ENCODE assay signal across 8 cellular contexts in the genomic region with DNA sequence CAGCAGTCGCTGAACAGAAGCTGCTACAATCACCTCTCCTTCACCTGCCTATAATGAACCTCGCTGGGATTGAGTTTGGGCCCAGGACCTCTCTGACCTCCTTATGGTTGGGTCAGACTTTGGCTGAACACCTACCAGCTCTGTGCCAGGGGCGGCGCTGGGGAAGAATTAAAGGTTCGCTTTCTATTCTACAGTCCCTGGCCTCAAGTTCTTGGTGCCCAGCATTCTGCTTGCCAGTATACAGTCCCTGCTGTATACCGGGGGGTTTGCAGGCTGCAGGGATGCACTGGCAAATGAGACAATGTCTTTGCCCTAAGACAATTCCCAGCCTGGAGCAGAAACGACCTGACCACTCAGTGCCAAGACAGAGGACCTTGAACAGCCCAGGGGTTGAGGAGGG. TPM values are rescaled to one million over a fixed set of nuclear protein-coding genes. Genes with fewer than 3 reads are reported as not detected.
DNase-seq lines count a peak whose midpoint lies in the region; ATAC-seq and TF ChIP-seq lines count a peak whose summit lies in the region.

No MANE protein-coding gene starts in this region.

- intact Hi-C loops in activated B cell treated with CpG ODN at 0.5 μM for 24 hours (cut with micrococcal nuclease): loop anchor here (2.0 to 5.0 kb wide), 3 partner anchors 33 to 53 kb away; no protein-coding TSS in a partner anchor

- no peak for TF ChIP-seq EP300 in SK-N-SH (IDR thresholded peaks at IDR 0.05; ENCODE audit: borderline replicate concordance in 1 of 2, low read depth in 1 of 2, low read length in 1 of 2)

- peak overlapping the region; percentile 78 for H3K27ac Mint-ChIP-seq in activated B cell treated with CpG ODN at 0.5 μM for 24 hours
- H3K27ac Mint-ChIP-seq in stimulated activated naive CD8-positive, alpha-beta T cell treated with anti-CD3 and anti-CD28 coated beads, Interleukin-15, amount 100 ng/mL, for 72 hours: no peak overlapping the region

- H3K4me1 ChIP-seq in SK-N-SH (ENCODE audit: control insufficient read depth in 1 of 2, insufficient read depth in 2 of 2, low read depth in 1 of 2, low read length in 1 of 2) (peaks cover 0 to 14% of the 10 kb centered on the region in 2 experiments; a peak in 1 of 4 replicates), iPS-15b (ENCODE audit: control insufficient read depth, insufficient read depth, low read length) (peaks cover 8% of the 10 kb centered on the region)

- no peak overlapping the region for H3K27ac ChIP-seq in SK-N-SH (ENCODE audit: low read depth in 2 of 2, low read length in 1 of 2)

- no peaks in the 10 kb centered on the region for H3K36me3 ChIP-seq in SK-N-SH (replicated peaks in 1 of 2; ENCODE audit: control insufficient read depth in 1 of 2, insufficient read depth in 2 of 2, low read length in 1 of 2)
- H3K36me3 ChIP-seq in iPS-15b (ENCODE audit: control insufficient read depth, insufficient read depth, low read length): no peaks in the 10 kb centered on the region

- peak overlapping the region; percentile 99 for H3K4me2 ChIP-seq in SK-N-SH

- no peak overlapping the region for H2AFZ ChIP-seq in SK-N-SH (ENCODE audit: low read depth)

- no peak for DNase-seq in SK-N-SH
- peak; percentile 18 for DNase-seq in activated B cell treated with CpG ODN at 0.5 μM for 24 hours
- peak in 1 of 2 donors; percentile 8 for DNase-seq in stimulated activated naive CD8-positive, alpha-beta T cell treated with anti-CD3 and anti-CD28 coated beads, Interleukin-15, amount 100 ng/mL, for 72 hours
- DNase-seq in NCI-H446 treated with DMSO at 0.1 percent for 48 hours (lab: John Stamatoyannopoulos, UW): no peak
- DNase-seq in NCI-H774 (lab: John Stamatoyannopoulos, UW): no peak
- DNase-seq in UCSD-AML1 (lab: John Stamatoyannopoulos, UW; ENCODE audit: unreplicated experiment): no peak

- peaks cover 43% of the 10 kb centered on the region for H3K4me1 Mint-ChIP-seq in activated B cell treated with CpG ODN at 0.5 μM for 24 hours
- H3K4me1 Mint-ChIP-seq in stimulated activated naive CD8-positive, alpha-beta T cell treated with anti-CD3 and anti-CD28 coated beads, Interleukin-15, amount 100 ng/mL, for 72 hours: peaks cover 38% of the 10 kb centered on the region

- H3K27me3 ChIP-seq in SK-N-SH (ENCODE audit: insufficient read depth) (no peaks in the 10 kb centered on the region), iPS-15b (ENCODE audit: control insufficient read depth, insufficient read depth, low read length) (peaks cover 4% of the 10 kb centered on the region)

- H4K20me1 ChIP-seq in SK-N-SH (ENCODE audit: insufficient read depth): no peaks in the 10 kb centered on the region

- no peaks in the 10 kb centered on the region for H3K79me2 ChIP-seq in SK-N-SH (ENCODE audit: insufficient read depth)

- no peaks in the 10 kb centered on the region for H3K27me3 Mint-ChIP-seq in activated B cell treated with CpG ODN at 0.5 μM for 24 hours
- H3K27me3 Mint-ChIP-seq in stimulated activated naive CD8-positive, alpha-beta T cell treated with anti-CD3 and anti-CD28 coated beads, Interleukin-15, amount 100 ng/mL, for 72 hours: no peaks in the 10 kb centered on the region

- CTCF ChIA-PET in SK-N-SH (lab: Yijun Ruan, JAX): interaction anchor here (0.6 to 2.1 kb wide), 9 partner anchors 11 to 149 kb away, joined by 3 to 9 read pairs (median 3); a partner anchor contains a TSS
- CTCF ChIA-PET in activated B cell treated with CpG ODN at 0.5 μM for 24 hours (lab: Charles Lee): interaction anchor here (0.8 to 1.7 kb wide), 5 partner anchors 65 to 177 kb away, joined by 3 to 5 read pairs (median 3); no protein-coding TSS in a partner anchor

- no peaks in the 10 kb centered on the region for H3F3A ChIP-seq in SK-N-SH (replicated peaks; ENCODE audit: insufficient read depth)

- H3K9me2 ChIP-seq in SK-N-SH: no peaks in the 10 kb centered on the region

- POLR2A ChIA-PET in SK-N-SH (lab: Yijun Ruan, JAX) (no interaction called here), activated B cell treated with CpG ODN at 0.5 μM for 24 hours (lab: Charles Lee) (interaction anchor here (0.5 to 2.0 kb wide), 22 partner anchors 9 to 996 kb away, joined by 3 to 31 read pairs (median 4); no protein-coding TSS in a partner anchor)

- H3K9ac ChIP-seq in SK-N-SH (no peak overlapping the region), iPS-15b (ENCODE audit: low read depth, low read length) (no peak overlapping the region)

- peak overlapping the region in 1 of 2 experiments; percentile 75; a peak in 3 of 4 replicates for H3K4me3 ChIP-seq in SK-N-SH (ENCODE audit: low read depth in 2 of 2, low read length in 1 of 2)
- H3K4me3 ChIP-seq in iPS-15b (ENCODE audit: low read depth, low read length): peak overlapping the region; percentile 79

- no peak for TF ChIP-seq CTCF in SK-N-SH (IDR thresholded peaks at IDR 0.05)
- no peak for TF ChIP-seq CTCF in activated B cell treated with CpG ODN at 0.5 μM for 24 hours (IDR thresholded peaks at IDR 0.05)

- H3K9me3 ChIP-seq in SK-N-SH (no peaks in the 10 kb centered on the region), iPS-15b (ENCODE audit: control insufficient read depth, insufficient read depth, low read length) (no peaks in the 10 kb centered on the region)

- TF ChIP-seq RAD21 in SK-N-SH (IDR thresholded peaks at IDR 0.05; ENCODE audit: low read length): no peak

- ATAC-seq in SK-N-SH treated with all-trans-retinoic acid at 6 μM for 48 hours (no peak), activated B cell treated with CpG ODN at 0.5 μM for 24 hours (ENCODE audit: low read depth) (no peak)
- ATAC-seq in stimulated activated naive CD8-positive, alpha-beta T cell treated with anti-CD3 and anti-CD28 coated beads, Interleukin-15, amount 100 ng/mL, for 72 hours: no peak

- WGBS in SK-N-SH (ENCODE audit: low lambda C conversion rate): 69% methylated on average over 5 of the region's 7 CpGs

- peak overlapping the region; percentile 73 for H3K4me3 Mint-ChIP-seq in activated B cell treated with CpG ODN at 0.5 μM for 24 hours
- H3K4me3 Mint-ChIP-seq in stimulated activated naive CD8-positive, alpha-beta T cell treated with anti-CD3 and anti-CD28 coated beads, Interleukin-15, amount 100 ng/mL, for 72 hours: peak overlapping the region; percentile 75 to 83

- no peaks in the 10 kb centered on the region for H3K36me3 Mint-ChIP-seq in activated B cell treated with CpG ODN at 0.5 μM for 24 hours (ENCODE audit: low read depth)

- H3K9me3 Mint-ChIP-seq in activated B cell treated with CpG ODN at 0.5 μM for 24 hours: no peaks in the 10 kb centered on the region
- no peaks in the 10 kb centered on the region for H3K9me3 Mint-ChIP-seq in stimulated activated naive CD8-positive, alpha-beta T cell treated with anti-CD3 and anti-CD28 coated beads, Interleukin-15, amount 100 ng/mL, for 72 hours

TF ChIP-seq in SK-N-SH, 30 proteins besides CTCF, POLR2A, EP300 and RAD21 (continues in another document):
- no peak for TF ChIP-seq FOSL2 (IDR thresholded peaks at IDR 0.05; ENCODE audit: borderline replicate concordance, low read depth)
- TF ChIP-seq, protein P1, sequence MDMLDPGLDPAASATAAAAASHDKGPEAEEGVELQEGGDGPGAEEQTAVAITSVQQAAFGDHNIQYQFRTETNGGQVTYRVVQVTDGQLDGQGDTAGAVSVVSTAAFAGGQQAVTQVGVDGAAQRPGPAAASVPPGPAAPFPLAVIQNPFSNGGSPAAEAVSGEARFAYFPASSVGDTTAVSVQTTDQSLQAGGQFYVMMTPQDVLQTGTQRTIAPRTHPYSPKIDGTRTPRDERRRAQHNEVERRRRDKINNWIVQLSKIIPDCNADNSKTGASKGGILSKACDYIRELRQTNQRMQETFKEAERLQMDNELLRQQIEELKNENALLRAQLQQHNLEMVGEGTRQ (IDR thresholded peaks at IDR 0.05; ENCODE audit: borderline replicate concordance, low read depth, low read length): no peak
- TF ChIP-seq TAF1 (IDR thresholded peaks at IDR 0.05; ENCODE audit: borderline replicate concordance, low read depth, low read length): no peak
- TF ChIP-seq SMC3 (IDR thresholded peaks at IDR 0.05; ENCODE audit: low read depth, low read length): no peak

TF ChIP-seq in SK-N-SH treated with all-trans-retinoic acid at 6 μM for 48 hours, 23 proteins besides CTCF, POLR2A, EP300 and RAD21 (continues in another document):
- TF ChIP-seq, protein P2, sequence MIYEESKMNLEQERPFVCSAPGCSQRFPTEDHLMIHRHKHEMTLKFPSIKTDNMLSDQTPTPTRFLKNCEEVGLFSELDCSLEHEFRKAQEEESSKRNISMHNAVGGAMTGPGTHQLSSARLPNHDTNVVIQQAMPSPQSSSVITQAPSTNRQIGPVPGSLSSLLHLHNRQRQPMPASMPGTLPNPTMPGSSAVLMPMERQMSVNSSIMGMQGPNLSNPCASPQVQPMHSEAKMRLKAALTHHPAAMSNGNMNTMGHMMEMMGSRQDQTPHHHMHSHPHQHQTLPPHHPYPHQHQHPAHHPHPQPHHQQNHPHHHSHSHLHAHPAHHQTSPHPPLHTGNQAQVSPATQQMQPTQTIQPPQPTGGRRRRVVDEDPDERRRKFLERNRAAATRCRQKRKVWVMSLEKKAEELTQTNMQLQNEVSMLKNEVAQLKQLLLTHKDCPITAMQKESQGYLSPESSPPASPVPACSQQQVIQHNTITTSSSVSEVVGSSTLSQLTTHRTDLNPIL (CRISPR knock-in tag; IDR thresholded peaks at IDR 0.05; ENCODE audit: low read depth): no peak
- TF ChIP-seq ZFP3 (CRISPR knock-in tag; IDR thresholded peaks at IDR 0.05) (no peak), GLIS3 (CRISPR knock-in tag; IDR thresholded peaks at IDR 0.05) (no peak), RARB (CRISPR knock-in tag; IDR thresholded peaks at IDR 0.05) (no peak)
- TF ChIP-seq, protein P3, sequence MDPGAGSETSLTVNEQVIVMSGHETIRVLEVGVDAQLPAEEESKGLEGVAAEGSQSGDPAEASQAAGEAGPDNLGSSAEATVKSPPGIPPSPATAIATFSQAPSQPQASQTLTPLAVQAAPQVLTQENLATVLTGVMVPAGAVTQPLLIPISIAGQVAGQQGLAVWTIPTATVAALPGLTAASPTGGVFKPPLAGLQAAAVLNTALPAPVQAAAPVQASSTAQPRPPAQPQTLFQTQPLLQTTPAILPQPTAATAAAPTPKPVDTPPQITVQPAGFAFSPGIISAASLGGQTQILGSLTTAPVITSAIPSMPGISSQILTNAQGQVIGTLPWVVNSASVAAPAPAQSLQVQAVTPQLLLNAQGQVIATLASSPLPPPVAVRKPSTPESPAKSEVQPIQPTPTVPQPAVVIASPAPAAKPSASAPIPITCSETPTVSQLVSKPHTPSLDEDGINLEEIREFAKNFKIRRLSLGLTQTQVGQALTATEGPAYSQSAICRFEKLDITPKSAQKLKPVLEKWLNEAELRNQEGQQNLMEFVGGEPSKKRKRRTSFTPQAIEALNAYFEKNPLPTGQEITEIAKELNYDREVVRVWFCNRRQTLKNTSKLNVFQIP (CRISPR knock-in tag; IDR thresholded peaks at IDR 0.05; ENCODE audit: borderline replicate concordance, low read depth): no peak

RNA-seq across cellular contexts. Expression of a gene that starts 0.9 kb away (rescaled TPM):
- 5.9 and 7.6 TPM in 2 replicates for polyA plus RNA-seq in SK-N-SH (2012; rRNA removed)
- 8.9 and 9.3 TPM in 2 replicates for polyA plus RNA-seq in SK-N-SH (2012; cell fraction: cytosol; rRNA removed)
- 2.6 and 8.5 TPM in 2 replicates for polyA plus RNA-seq in SK-N-SH (2012; cell fraction: nucleus; rRNA removed)
- total RNA-seq in activated B cell treated with CpG ODN at 0.5 μM for 24 hours: 124 and 127 TPM in 2 replicates
